In the genomic region with DNA sequence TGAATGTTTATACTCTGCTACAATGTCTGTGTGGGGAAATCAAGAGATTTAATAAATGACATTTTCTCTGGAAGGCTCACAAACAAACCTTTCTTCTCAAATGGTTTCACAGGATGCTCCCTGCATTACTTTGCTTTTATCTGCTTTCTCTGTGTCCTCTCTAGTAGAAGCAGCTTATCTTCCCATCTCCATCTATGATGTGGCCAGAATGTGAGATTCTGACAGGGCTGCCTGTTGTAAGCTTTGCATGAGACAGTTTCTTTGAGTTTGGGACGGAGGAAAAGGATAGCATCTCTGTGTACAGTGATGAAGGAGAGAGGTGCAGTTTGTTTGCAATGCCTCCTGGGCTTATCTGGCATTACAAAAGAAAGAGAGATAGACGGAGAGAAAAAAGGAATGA, we compare ENCODE assay signal across 2 cellular contexts.
TF ChIP-seq lines count a peak whose summit lies in the region.

No MANE protein-coding gene starts in this region.

TF ChIP-seq in GM23338, 12 proteins besides CTCF, POLR2A, EP300 and RAD21:
- no peak for TF ChIP-seq EZH2phosphoT487 (IDR thresholded peaks at IDR 0.05; ENCODE audit: unreplicated experiment)
- TF ChIP-seq, protein P1, sequence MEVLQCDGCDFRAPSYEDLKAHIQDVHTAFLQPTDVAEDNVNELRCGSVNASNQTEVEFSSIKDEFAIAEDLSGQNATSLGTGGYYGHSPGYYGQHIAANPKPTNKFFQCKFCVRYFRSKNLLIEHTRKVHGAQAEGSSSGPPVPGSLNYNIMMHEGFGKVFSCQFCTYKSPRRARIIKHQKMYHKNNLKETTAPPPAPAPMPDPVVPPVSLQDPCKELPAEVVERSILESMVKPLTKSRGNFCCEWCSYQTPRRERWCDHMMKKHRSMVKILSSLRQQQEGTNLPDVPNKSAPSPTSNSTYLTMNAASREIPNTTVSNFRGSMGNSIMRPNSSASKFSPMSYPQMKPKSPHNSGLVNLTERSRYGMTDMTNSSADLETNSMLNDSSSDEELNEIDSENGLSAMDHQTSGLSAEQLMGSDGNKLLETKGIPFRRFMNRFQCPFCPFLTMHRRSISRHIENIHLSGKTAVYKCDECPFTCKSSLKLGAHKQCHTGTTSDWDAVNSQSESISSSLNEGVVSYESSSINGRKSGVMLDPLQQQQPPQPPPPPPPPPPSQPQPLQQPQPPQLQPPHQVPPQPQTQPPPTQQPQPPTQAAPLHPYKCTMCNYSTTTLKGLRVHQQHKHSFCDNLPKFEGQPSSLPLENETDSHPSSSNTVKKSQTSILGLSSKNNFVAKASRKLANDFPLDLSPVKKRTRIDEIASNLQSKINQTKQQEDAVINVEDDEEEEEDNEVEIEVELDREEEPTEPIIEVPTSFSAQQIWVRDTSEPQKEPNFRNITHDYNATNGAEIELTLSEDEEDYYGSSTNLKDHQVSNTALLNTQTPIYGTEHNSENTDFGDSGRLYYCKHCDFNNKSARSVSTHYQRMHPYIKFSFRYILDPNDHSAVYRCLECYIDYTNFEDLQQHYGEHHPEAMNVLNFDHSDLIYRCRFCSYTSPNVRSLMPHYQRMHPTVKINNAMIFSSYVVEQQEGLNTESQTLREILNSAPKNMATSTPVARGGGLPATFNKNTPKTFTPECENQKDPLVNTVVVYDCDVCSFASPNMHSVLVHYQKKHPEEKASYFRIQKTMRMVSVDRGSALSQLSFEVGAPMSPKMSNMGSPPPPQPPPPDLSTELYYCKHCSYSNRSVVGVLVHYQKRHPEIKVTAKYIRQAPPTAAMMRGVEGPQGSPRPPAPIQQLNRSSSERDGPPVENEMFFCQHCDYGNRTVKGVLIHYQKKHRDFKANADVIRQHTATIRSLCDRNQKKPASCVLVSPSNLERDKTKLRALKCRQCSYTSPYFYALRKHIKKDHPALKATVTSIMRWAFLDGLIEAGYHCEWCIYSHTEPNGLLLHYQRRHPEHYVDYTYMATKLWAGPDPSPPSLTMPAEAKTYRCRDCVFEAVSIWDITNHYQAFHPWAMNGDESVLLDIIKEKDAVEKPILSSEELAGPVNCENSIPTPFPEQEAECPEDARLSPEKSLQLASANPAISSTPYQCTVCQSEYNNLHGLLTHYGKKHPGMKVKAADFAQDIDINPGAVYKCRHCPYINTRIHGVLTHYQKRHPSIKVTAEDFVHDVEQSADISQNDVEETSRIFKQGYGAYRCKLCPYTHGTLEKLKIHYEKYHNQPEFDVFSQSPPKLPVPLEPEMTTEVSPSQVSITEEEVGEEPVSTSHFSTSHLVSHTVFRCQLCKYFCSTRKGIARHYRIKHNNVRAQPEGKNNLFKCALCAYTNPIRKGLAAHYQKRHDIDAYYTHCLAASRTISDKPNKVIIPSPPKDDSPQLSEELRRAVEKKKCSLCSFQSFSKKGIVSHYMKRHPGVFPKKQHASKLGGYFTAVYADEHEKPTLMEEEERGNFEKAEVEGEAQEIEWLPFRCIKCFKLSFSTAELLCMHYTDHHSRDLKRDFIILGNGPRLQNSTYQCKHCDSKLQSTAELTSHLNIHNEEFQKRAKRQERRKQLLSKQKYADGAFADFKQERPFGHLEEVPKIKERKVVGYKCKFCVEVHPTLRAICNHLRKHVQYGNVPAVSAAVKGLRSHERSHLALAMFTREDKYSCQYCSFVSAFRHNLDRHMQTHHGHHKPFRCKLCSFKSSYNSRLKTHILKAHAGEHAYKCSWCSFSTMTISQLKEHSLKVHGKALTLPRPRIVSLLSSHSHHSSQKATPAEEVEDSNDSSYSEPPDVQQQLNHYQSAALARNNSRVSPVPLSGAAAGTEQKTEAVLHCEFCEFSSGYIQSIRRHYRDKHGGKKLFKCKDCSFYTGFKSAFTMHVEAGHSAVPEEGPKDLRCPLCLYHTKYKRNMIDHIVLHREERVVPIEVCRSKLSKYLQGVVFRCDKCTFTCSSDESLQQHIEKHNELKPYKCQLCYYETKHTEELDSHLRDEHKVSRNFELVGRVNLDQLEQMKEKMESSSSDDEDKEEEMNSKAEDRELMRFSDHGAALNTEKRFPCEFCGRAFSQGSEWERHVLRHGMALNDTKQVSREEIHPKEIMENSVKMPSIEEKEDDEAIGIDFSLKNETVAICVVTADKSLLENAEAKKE (CRISPR knock-in tag; IDR thresholded peaks at IDR 0.05), result no peak
- TF ChIP-seq ZNF331 (CRISPR knock-in tag; IDR thresholded peaks at IDR 0.05; ENCODE audit: low read depth), result no peak
- TF ChIP-seq CREB1 (CRISPR knock-in tag; IDR thresholded peaks at IDR 0.05; ENCODE audit: low read depth), result no peak
- no peak for TF ChIP-seq JUNB (IDR thresholded peaks at IDR 0.05; ENCODE audit: unreplicated experiment)
- TF ChIP-seq, protein P2, sequence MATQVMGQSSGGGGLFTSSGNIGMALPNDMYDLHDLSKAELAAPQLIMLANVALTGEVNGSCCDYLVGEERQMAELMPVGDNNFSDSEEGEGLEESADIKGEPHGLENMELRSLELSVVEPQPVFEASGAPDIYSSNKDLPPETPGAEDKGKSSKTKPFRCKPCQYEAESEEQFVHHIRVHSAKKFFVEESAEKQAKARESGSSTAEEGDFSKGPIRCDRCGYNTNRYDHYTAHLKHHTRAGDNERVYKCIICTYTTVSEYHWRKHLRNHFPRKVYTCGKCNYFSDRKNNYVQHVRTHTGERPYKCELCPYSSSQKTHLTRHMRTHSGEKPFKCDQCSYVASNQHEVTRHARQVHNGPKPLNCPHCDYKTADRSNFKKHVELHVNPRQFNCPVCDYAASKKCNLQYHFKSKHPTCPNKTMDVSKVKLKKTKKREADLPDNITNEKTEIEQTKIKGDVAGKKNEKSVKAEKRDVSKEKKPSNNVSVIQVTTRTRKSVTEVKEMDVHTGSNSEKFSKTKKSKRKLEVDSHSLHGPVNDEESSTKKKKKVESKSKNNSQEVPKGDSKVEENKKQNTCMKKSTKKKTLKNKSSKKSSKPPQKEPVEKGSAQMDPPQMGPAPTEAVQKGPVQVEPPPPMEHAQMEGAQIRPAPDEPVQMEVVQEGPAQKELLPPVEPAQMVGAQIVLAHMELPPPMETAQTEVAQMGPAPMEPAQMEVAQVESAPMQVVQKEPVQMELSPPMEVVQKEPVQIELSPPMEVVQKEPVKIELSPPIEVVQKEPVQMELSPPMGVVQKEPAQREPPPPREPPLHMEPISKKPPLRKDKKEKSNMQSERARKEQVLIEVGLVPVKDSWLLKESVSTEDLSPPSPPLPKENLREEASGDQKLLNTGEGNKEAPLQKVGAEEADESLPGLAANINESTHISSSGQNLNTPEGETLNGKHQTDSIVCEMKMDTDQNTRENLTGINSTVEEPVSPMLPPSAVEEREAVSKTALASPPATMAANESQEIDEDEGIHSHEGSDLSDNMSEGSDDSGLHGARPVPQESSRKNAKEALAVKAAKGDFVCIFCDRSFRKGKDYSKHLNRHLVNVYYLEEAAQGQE (IDR thresholded peaks at IDR 0.05; ENCODE audit: unreplicated experiment), result no peak
- TF ChIP-seq, protein P3, sequence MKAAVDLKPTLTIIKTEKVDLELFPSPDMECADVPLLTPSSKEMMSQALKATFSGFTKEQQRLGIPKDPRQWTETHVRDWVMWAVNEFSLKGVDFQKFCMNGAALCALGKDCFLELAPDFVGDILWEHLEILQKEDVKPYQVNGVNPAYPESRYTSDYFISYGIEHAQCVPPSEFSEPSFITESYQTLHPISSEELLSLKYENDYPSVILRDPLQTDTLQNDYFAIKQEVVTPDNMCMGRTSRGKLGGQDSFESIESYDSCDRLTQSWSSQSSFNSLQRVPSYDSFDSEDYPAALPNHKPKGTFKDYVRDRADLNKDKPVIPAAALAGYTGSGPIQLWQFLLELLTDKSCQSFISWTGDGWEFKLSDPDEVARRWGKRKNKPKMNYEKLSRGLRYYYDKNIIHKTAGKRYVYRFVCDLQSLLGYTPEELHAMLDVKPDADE (IDR thresholded peaks at IDR 0.05), result no peak
- no peak for TF ChIP-seq ZNF114 (CRISPR knock-in tag; IDR thresholded peaks at IDR 0.05)
- TF ChIP-seq NANOG (IDR thresholded peaks at IDR 0.05; ENCODE audit: borderline replicate concordance), result no peak

TF ChIP-seq in H1, 55 proteins besides CTCF, POLR2A, EP300 and RAD21:
- no peak for TF ChIP-seq GABPA (IDR thresholded peaks at IDR 0.05; ENCODE audit: borderline replicate concordance, insufficient read depth, low read length)
- TF ChIP-seq RFX5 (IDR thresholded peaks at IDR 0.05; ENCODE audit: borderline replicate concordance, low read depth, low read length), result no peak
- TF ChIP-seq PHF8 (conservative IDR thresholded peaks at IDR 0.05; ENCODE audit: low read depth, low read length), result no peak
- no peak for TF ChIP-seq CTBP2 (IDR thresholded peaks at IDR 0.05; ENCODE audit: borderline replicate concordance, insufficient read depth, insufficient read length, low read length)
- TF ChIP-seq CHD1 (IDR thresholded peaks at IDR 0.05; ENCODE audit: low read depth, low read length), result no peak
- no peak for TF ChIP-seq CBX5 (IDR thresholded peaks at IDR 0.05; ENCODE audit: low read depth, low read length)
- no peak for TF ChIP-seq YY1 (IDR thresholded peaks at IDR 0.05; ENCODE audit: low read depth, low read length)
- TF ChIP-seq RXRA (IDR thresholded peaks at IDR 0.05; ENCODE audit: insufficient read depth, low read depth, low read length), result no peak
- TF ChIP-seq SP2 (IDR thresholded peaks at IDR 0.05; ENCODE audit: low read length), result no peak
- no peak for TF ChIP-seq NRF1 (IDR thresholded peaks at IDR 0.05; ENCODE audit: low read depth, low read length)
- TF ChIP-seq JUND (IDR thresholded peaks at IDR 0.05; ENCODE audit: low read length), result no peak
- no peak for TF ChIP-seq FOSL1 (IDR thresholded peaks at IDR 0.05; ENCODE audit: insufficient read depth, low read depth, low read length)
- no peak for TF ChIP-seq ASH2L (IDR thresholded peaks at IDR 0.05; ENCODE audit: low read length)
TF ChIP-seq in H1: peak in this region for 0.
